Comparison of ENCODE assay signal across 1 cellular context in the genomic region with DNA sequence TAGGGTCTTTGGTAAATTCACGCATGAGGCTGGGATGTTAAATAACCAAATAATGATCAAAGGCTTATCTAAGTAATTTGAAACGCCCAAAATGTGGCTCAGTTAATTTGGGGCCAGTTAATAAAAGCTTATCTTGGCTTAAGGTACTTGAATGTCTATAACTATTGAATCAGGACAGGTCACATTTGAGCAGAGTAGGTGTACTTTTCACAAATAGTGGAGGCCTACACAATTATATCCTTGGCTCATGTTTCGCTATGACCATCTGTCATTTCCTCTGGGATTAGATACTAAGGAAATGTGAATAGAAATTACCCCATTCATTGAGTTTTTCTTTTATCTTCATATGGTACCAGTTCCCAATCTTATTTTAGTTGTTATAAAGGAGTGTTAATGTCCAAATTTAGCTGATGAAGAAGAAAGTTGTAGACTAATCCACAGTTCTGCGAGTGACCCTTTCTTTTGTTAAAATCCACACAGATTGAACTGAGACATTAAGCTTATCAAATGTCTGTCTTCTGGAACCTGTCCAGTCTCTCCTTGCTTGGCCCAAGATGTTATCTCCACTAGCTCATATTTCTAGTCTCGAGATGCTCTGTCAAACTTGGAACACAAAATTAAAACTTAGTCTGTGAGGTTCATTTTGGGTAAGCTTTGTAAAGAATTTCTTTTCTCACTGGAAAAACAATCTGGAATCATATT.
TF ChIP-seq lines count a peak whose summit lies in the region.

No MANE protein-coding gene starts in this region.

TF ChIP-seq in HEK293, 187 proteins besides CTCF, POLR2A, EP300 and RAD21:
- TF ChIP-seq ZNF843 (tag by site-specific recombination; IDR thresholded peaks at IDR 0.05) (peak; percentile 81), TRIM28 (IDR thresholded peaks at IDR 0.05; ENCODE audit: borderline replicate concordance, low read length) (peak; percentile 95), ZNF324 (tag by site-specific recombination; IDR thresholded peaks at IDR 0.05) (no peak), ZNF530 (tag by site-specific recombination; IDR thresholded peaks at IDR 0.05; ENCODE audit: low read depth) (no peak), ZNF791 (tag by site-specific recombination; IDR thresholded peaks at IDR 0.05) (no peak), TCF7L2 (IDR thresholded peaks at IDR 0.05; ENCODE audit: borderline replicate concordance, low read depth, low read length) (peak; percentile 98), ZNF792 (tag by site-specific recombination; IDR thresholded peaks at IDR 0.05) (no peak), GLI2 (tag by site-specific recombination; IDR thresholded peaks at IDR 0.05; ENCODE audit: borderline replicate concordance, low read depth) (no peak), ZBTB48 (tag by site-specific recombination; IDR thresholded peaks at IDR 0.05) (no peak), ZNF621 (tag by site-specific recombination; IDR thresholded peaks at IDR 0.05) (no peak), ZNF354C (tag by site-specific recombination; IDR thresholded peaks at IDR 0.05; ENCODE audit: borderline replicate concordance, low read depth) (no peak), ZNF701 (tag by site-specific recombination; IDR thresholded peaks at IDR 0.05) (no peak), GFI1B (tag by site-specific recombination; IDR thresholded peaks at IDR 0.05) (no peak), IKZF3 (tag by site-specific recombination; IDR thresholded peaks at IDR 0.05) (no peak), ZNF658 (tag by site-specific recombination; IDR thresholded peaks at IDR 0.05) (no peak), ZNF785 (tag by site-specific recombination; IDR thresholded peaks at IDR 0.05) (no peak), ZNF366 (tag by site-specific recombination; conservative IDR thresholded peaks at IDR 0.05) (0 out of 2 replicates have a peak, but pooled peaks have one; percentile 25), ZFHX2 (tag by site-specific recombination; conservative IDR thresholded peaks at IDR 0.05) (peak; percentile 59), RBAK (tag by site-specific recombination; IDR thresholded peaks at IDR 0.05) (no peak), ZXDB (tag by site-specific recombination; IDR thresholded peaks at IDR 0.05) (peak; percentile 25; the same call in 1 of the 2 replicates), EGR2 (tag by site-specific recombination; IDR thresholded peaks at IDR 0.05; ENCODE audit: low read depth) (peak; percentile 24; the same call in 1 of the 2 replicates), ZNF670 (tag by site-specific recombination; IDR thresholded peaks at IDR 0.05; ENCODE audit: low read depth) (no peak), ZNF341 (tag by site-specific recombination; IDR thresholded peaks at IDR 0.05; ENCODE audit: low read depth) (no peak), FEZF1 (tag by site-specific recombination; IDR thresholded peaks at IDR 0.05) (peak; percentile 72), SP7 (tag by site-specific recombination; IDR thresholded peaks at IDR 0.05) (peak; percentile 56), ZSCAN16 (tag by site-specific recombination; IDR thresholded peaks at IDR 0.05) (no peak), ZNF239 (tag by site-specific recombination; IDR thresholded peaks at IDR 0.05) (no peak), ZNF202 (tag by site-specific recombination; IDR thresholded peaks at IDR 0.05; ENCODE audit: borderline replicate concordance) (no peak), KLF8 (tag by site-specific recombination; IDR thresholded peaks at IDR 0.05) (peak; percentile 49; the same call in 1 of the 2 replicates), ZNF311 (tag by site-specific recombination; IDR thresholded peaks at IDR 0.05; ENCODE audit: borderline replicate concordance) (no peak), ZNF561 (tag by site-specific recombination; IDR thresholded peaks at IDR 0.05; ENCODE audit: borderline replicate concordance) (no peak), SETDB1 (IDR thresholded peaks at IDR 0.05; ENCODE audit: insufficient read length, low read length) (no peak), ZNF654 (tag by site-specific recombination; IDR thresholded peaks at IDR 0.05; ENCODE audit: low read depth) (no peak)
- TF ChIP-seq, protein P1, sequence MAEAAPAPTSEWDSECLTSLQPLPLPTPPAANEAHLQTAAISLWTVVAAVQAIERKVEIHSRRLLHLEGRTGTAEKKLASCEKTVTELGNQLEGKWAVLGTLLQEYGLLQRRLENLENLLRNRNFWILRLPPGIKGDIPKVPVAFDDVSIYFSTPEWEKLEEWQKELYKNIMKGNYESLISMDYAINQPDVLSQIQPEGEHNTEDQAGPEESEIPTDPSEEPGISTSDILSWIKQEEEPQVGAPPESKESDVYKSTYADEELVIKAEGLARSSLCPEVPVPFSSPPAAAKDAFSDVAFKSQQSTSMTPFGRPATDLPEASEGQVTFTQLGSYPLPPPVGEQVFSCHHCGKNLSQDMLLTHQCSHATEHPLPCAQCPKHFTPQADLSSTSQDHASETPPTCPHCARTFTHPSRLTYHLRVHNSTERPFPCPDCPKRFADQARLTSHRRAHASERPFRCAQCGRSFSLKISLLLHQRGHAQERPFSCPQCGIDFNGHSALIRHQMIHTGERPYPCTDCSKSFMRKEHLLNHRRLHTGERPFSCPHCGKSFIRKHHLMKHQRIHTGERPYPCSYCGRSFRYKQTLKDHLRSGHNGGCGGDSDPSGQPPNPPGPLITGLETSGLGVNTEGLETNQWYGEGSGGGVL (tag by site-specific recombination; IDR thresholded peaks at IDR 0.05): no peak
- TF ChIP-seq, protein P2, sequence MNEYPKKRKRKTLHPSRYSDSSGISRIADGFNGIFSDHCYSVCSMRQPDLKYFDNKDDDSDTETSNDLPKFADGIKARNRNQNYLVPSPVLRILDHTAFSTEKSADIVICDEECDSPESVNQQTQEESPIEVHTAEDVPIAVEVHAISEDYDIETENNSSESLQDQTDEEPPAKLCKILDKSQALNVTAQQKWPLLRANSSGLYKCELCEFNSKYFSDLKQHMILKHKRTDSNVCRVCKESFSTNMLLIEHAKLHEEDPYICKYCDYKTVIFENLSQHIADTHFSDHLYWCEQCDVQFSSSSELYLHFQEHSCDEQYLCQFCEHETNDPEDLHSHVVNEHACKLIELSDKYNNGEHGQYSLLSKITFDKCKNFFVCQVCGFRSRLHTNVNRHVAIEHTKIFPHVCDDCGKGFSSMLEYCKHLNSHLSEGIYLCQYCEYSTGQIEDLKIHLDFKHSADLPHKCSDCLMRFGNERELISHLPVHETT (tag by site-specific recombination; IDR thresholded peaks at IDR 0.05): no peak
- TF ChIP-seq, protein P3, sequence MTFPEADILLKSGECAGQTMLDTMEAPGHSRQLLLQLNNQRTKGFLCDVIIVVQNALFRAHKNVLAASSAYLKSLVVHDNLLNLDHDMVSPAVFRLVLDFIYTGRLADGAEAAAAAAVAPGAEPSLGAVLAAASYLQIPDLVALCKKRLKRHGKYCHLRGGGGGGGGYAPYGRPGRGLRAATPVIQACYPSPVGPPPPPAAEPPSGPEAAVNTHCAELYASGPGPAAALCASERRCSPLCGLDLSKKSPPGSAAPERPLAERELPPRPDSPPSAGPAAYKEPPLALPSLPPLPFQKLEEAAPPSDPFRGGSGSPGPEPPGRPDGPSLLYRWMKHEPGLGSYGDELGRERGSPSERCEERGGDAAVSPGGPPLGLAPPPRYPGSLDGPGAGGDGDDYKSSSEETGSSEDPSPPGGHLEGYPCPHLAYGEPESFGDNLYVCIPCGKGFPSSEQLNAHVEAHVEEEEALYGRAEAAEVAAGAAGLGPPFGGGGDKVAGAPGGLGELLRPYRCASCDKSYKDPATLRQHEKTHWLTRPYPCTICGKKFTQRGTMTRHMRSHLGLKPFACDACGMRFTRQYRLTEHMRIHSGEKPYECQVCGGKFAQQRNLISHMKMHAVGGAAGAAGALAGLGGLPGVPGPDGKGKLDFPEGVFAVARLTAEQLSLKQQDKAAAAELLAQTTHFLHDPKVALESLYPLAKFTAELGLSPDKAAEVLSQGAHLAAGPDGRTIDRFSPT (tag by site-specific recombination; IDR thresholded peaks at IDR 0.05): 0 out of 2 replicates have a peak, but pooled peaks have one; percentile 22
- TF ChIP-seq, protein P4, sequence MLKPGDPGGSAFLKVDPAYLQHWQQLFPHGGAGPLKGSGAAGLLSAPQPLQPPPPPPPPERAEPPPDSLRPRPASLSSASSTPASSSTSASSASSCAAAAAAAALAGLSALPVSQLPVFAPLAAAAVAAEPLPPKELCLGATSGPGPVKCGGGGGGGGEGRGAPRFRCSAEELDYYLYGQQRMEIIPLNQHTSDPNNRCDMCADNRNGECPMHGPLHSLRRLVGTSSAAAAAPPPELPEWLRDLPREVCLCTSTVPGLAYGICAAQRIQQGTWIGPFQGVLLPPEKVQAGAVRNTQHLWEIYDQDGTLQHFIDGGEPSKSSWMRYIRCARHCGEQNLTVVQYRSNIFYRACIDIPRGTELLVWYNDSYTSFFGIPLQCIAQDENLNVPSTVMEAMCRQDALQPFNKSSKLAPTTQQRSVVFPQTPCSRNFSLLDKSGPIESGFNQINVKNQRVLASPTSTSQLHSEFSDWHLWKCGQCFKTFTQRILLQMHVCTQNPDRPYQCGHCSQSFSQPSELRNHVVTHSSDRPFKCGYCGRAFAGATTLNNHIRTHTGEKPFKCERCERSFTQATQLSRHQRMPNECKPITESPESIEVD (tag by site-specific recombination; IDR thresholded peaks at IDR 0.05): peak; percentile 56
- TF ChIP-seq, protein P5, sequence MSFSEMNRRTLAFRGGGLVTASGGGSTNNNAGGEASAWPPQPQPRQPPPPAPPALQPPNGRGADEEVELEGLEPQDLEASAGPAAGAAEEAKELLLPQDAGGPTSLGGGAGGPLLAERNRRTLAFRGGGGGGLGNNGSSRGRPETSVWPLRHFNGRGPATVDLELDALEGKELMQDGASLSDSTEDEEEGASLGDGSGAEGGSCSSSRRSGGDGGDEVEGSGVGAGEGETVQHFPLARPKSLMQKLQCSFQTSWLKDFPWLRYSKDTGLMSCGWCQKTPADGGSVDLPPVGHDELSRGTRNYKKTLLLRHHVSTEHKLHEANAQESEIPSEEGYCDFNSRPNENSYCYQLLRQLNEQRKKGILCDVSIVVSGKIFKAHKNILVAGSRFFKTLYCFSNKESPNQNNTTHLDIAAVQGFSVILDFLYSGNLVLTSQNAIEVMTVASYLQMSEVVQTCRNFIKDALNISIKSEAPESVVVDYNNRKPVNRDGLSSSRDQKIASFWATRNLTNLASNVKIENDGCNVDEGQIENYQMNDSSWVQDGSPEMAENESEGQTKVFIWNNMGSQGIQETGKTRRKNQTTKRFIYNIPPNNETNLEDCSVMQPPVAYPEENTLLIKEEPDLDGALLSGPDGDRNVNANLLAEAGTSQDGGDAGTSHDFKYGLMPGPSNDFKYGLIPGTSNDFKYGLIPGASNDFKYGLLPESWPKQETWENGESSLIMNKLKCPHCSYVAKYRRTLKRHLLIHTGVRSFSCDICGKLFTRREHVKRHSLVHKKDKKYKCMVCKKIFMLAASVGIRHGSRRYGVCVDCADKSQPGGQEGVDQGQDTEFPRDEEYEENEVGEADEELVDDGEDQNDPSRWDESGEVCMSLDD (tag by site-specific recombination; IDR thresholded peaks at IDR 0.05): no peak
- TF ChIP-seq, protein P6, sequence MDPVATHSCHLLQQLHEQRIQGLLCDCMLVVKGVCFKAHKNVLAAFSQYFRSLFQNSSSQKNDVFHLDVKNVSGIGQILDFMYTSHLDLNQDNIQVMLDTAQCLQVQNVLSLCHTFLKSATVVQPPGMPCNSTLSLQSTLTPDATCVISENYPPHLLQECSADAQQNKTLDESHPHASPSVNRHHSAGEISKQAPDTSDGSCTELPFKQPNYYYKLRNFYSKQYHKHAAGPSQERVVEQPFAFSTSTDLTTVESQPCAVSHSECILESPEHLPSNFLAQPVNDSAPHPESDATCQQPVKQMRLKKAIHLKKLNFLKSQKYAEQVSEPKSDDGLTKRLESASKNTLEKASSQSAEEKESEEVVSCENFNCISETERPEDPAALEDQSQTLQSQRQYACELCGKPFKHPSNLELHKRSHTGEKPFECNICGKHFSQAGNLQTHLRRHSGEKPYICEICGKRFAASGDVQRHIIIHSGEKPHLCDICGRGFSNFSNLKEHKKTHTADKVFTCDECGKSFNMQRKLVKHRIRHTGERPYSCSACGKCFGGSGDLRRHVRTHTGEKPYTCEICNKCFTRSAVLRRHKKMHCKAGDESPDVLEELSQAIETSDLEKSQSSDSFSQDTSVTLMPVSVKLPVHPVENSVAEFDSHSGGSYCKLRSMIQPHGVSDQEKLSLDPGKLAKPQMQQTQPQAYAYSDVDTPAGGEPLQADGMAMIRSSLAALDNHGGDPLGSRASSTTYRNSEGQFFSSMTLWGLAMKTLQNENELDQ (tag by site-specific recombination; IDR thresholded peaks at IDR 0.05; ENCODE audit: low read depth): no peak
- TF ChIP-seq, protein P7, sequence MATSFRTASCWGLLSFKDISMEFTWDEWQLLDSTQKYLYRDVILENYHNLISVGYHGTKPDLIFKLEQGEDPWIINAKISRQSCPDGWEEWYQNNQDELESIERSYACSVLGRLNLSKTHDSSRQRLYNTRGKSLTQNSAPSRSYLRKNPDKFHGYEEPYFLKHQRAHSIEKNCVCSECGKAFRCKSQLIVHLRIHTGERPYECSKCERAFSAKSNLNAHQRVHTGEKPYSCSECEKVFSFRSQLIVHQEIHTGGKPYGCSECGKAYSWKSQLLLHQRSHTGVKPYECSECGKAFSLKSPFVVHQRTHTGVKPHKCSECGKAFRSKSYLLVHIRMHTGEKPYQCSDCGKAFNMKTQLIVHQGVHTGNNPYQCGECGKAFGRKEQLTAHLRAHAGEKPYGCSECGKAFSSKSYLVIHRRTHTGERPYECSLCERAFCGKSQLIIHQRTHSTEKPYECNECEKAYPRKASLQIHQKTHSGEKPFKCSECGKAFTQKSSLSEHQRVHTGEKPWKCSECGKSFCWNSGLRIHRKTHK (tag by site-specific recombination; IDR thresholded peaks at IDR 0.05): no peak
